Comparison of ENCODE assay signal across 15 cellular contexts in the genomic region with DNA sequence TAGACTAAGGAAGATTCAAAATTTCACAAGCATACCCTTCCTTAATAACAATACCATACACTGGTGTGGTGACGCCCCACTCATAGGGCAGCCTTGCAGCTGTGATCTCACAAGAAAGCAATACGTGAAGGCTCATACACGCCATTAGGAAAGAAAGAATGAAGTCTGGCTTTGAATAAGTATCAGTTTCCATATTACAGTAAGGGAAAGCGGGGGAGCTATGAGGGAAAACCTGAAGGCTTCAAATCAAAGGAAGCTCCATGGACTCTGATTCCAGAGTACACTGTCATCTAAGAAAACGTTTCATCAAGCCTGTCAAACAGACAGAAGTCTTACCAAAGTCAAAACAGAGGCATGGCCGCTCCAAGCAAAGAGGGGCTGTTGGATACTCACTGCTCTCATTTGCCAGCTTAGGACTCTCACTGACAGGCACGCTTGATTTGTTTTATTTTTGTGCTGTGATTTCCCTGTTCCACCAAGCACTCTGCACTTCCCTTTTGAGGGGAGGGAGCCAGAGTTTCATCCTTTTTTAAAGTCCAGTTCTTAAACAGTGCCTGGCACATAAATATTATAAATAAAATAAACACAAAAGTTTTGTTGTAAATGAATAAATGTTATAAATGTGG.
A peak's percentile ranks its signal among the peaks of the same experiment; 100 is the strongest.
DNase-seq lines count a peak whose midpoint lies in the region; ATAC-seq and TF ChIP-seq lines count a peak whose summit lies in the region.
"Had no signal": no experiment of that assay in that cellular context is flagged by ENCODE, and none has a peak within 500 bp of the region (broad histone marks: within the 10 kb centered on the region; RNA-seq: fewer than 3 reads in every experiment).

No MANE protein-coding gene starts in this region.

- H3K36me3 ChIP-seq in ovary (no peaks in the 10 kb centered on the region), lower lobe of right lung (no peaks in the 10 kb centered on the region), psoas muscle (ENCODE audit: insufficient read depth in 1 of 2, low read depth in 1 of 2) (no peaks in the 10 kb centered on the region), tibial artery (no peaks in the 10 kb centered on the region)

- TF ChIP-seq CTCF in astrocyte of the spinal cord (IDR thresholded peaks at IDR 0.05; ENCODE audit: low read depth, low read length) (no peak), ovary (IDR thresholded peaks at IDR 0.05) (no peak), lower lobe of right lung (IDR thresholded peaks at IDR 0.05) (no peak), psoas muscle (IDR thresholded peaks at IDR 0.05) (no peak), tibial artery (IDR thresholded peaks at IDR 0.05) (no peak)

- 66 to 82% (median 82%) methylated on average over 7 of the region's 7 CpGs for WGBS in ovary, 3 donors
- 46 to 63% (median 47%) methylated on average over 7 of the region's 7 CpGs for WGBS in psoas muscle, 3 donors

- H3K4me1 ChIP-seq in ovary (ENCODE audit: insufficient read depth), result peaks cover 5% of the 10 kb centered on the region
- no peaks in the 10 kb centered on the region for H3K4me1 ChIP-seq in lower lobe of right lung
- H3K4me1 ChIP-seq in psoas muscle, result peaks cover 4% of the 10 kb centered on the region
- peaks cover 0 to 27% (median 10%) of the 10 kb centered on the region in 4 donors for H3K4me1 ChIP-seq in tibial artery

- TF ChIP-seq POLR2A in ovary (IDR thresholded peaks at IDR 0.05), result no peak

- DNase-seq in astrocyte of the spinal cord (ENCODE audit: low read depth, low spot score), result peak; percentile 26
- no peak for DNase-seq in ovary
- DNase-seq in lower lobe of right lung, result no peak
- no peak for DNase-seq in psoas muscle
- no peak for DNase-seq in tibial artery
- DNase-seq in SIG-M5 (lab: John Stamatoyannopoulos, UW), result no peak
- DNase-seq: activated CD4-positive, alpha-beta T cell treated with anti-CD3 and anti-CD28 coated beads, Interleukin-2, amount 10 ng/mL, durations not matched to agents 24 days and 14 days; Calu3; erythroblast; NCI-H1930 had no signal

- H3K27me3 ChIP-seq in ovary, result no peaks in the 10 kb centered on the region
- H3K27me3 ChIP-seq in lower lobe of right lung (ENCODE audit: low read depth), result no peaks in the 10 kb centered on the region
- H3K27me3 ChIP-seq in psoas muscle (ENCODE audit: insufficient read depth in 3 of 3, low read length in 2 of 3), result peaks cover 0 to 14% (median 0%) of the 10 kb centered on the region in 3 donors
- no peaks in the 10 kb centered on the region for H3K27me3 ChIP-seq in tibial artery

- ATAC-seq in GM18520 (IDR thresholded peaks at IDR 0.05; ENCODE audit: unreplicated experiment) (peak; percentile 36), HG02884 (IDR thresholded peaks at IDR 0.05; ENCODE audit: unreplicated experiment) (peak; percentile 54), lower lobe of right lung (no peak), psoas muscle (no peak)
- ATAC-seq: Panc1 had no signal

- no peak for TF ChIP-seq EP300 in ovary (IDR thresholded peaks at IDR 0.05)

- H3K9me3 ChIP-seq in ovary (no peaks in the 10 kb centered on the region), lower lobe of right lung (no peaks in the 10 kb centered on the region), psoas muscle (no peaks in the 10 kb centered on the region), tibial artery (no peaks in the 10 kb centered on the region)

- in situ Hi-C loops in astrocyte of the spinal cord (cut with HindIII; ENCODE audit: low sequenced_read_pairs), result no loop called here

- H3K4me3 ChIP-seq in astrocyte of the spinal cord (ENCODE audit: low read depth, low read length), result no peak overlapping the region
- H3K4me3 ChIP-seq in ovary, result no peak overlapping the region
- H3K4me3 ChIP-seq in lower lobe of right lung, result no peak overlapping the region
- no peak overlapping the region for H3K4me3 ChIP-seq in psoas muscle
- H3K4me3 ChIP-seq in tibial artery, result no peak overlapping the region
- H3K4me3 ChIP-seq: lung, skin epidermis had no signal

- intact Hi-C loops in ovary (cut with DNase I), result no loop called here
- intact Hi-C loops in lower lobe of right lung (cut with DNase I), result no loop called here
- intact Hi-C loops in psoas muscle (cut with DNase I), result no loop called here
- intact Hi-C loops in tibial artery (cut with DNase I; ENCODE audit: low total_unique reads), result no loop called here

- H3K27ac ChIP-seq in ovary (peak overlapping the region; percentile 15 to 50), lower lobe of right lung (no peak overlapping the region), psoas muscle (no peak overlapping the region), tibial artery (no peak overlapping the region)

Comparison
In these comparisons a context has a peak if more than half of its experiments do, and no peak if none do; other contexts are left out.
1. ATAC-seq: peak in GM18520 (single experiment) and HG02884 (single experiment); none in lower lobe of right lung (0 of 2) and psoas muscle (0 of 4).
2. H3K27ac ChIP-seq: peak in ovary (2 of 2); none in lower lobe of right lung (single experiment), psoas muscle (single experiment) and tibial artery (0 of 2).